1 cellular context compared by ENCODE assay signal in the genomic region with DNA sequence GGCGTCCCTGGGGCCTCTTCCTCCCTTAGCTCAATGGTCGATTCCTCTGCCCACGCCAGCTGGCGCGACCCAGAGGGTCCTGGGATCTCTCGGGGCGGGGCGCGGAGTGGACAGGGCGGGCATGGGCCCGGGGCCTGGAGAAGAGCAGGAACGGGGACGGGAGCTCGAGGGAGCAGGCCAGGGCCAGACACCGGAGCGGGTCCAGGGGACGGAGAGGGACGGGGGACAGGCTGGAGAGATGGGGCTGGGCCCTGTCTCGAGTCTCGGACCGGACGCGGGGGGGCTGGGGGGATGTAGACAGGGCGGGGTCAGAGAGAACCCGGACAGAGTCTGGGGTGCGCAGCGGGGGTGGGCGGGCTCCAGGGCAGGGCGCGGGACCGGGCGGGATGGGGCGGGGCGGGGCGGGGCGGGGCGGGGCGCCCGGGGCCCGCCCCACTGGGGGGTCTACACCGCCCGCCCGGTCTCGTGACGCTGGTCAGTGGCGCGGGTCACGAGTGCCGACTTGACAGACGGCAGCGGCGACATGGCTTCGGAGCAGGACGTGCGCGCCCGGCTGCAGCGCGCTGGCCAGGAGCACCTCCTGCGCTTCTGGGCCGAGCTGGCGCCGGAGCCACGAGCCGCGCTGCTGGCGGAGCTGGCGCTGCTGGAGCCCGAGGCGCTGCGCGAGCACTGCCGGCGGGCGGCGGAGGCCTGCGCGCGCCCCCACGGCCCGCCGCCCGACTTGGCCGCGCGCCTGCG.
TF ChIP-seq lines count a peak whose summit lies in the region.

A gene with protein sequence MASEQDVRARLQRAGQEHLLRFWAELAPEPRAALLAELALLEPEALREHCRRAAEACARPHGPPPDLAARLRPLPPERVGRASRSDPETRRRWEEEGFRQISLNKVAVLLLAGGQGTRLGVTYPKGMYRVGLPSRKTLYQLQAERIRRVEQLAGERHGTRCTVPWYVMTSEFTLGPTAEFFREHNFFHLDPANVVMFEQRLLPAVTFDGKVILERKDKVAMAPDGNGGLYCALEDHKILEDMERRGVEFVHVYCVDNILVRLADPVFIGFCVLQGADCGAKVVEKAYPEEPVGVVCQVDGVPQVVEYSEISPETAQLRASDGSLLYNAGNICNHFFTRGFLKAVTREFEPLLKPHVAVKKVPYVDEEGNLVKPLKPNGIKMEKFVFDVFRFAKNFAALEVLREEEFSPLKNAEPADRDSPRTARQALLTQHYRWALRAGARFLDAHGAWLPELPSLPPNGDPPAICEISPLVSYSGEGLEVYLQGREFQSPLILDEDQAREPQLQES (plus strand): TSS at position 508 of the 738 bp plus-strand sequence. CDS start 16 bp downstream, at position 524.

TF ChIP-seq in HepG2, 621 proteins besides CTCF, POLR2A, EP300 and RAD21 (continued from another document):
- TF ChIP-seq, protein P1, sequence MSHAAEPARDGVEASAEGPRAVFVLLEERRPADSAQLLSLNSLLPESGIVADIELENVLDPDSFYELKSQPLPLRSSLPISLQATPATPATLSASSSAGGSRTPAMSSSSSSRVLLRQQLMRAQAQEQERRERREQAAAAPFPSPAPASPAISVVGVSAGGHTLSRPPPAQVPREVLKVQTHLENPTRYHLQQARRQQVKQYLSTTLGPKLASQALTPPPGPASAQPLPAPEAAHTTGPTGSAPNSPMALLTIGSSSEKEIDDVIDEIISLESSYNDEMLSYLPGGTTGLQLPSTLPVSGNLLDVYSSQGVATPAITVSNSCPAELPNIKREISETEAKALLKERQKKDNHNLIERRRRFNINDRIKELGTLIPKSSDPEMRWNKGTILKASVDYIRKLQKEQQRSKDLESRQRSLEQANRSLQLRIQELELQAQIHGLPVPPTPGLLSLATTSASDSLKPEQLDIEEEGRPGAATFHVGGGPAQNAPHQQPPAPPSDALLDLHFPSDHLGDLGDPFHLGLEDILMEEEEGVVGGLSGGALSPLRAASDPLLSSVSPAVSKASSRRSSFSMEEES (CRISPR knock-in tag; IDR thresholded peaks at IDR 0.05), result peak; percentile 65; the same call in 1 of the 2 replicates
- TF ChIP-seq ZSCAN25 (CRISPR knock-in tag; IDR thresholded peaks at IDR 0.05), result peak; percentile 74; the same call in 1 of the 2 replicates
- TF ChIP-seq MTA1 (CRISPR knock-in tag; IDR thresholded peaks at IDR 0.05; ENCODE audit: borderline replicate concordance), result peak; percentile 39; the same call in 1 of the 2 replicates
- no peak for TF ChIP-seq ZBTB8A (CRISPR knock-in tag; IDR thresholded peaks at IDR 0.05; ENCODE audit: borderline replicate concordance, low read depth)
- no peak for TF ChIP-seq ERF (CRISPR knock-in tag; IDR thresholded peaks at IDR 0.05)
- TF ChIP-seq SRY (CRISPR knock-in tag; IDR thresholded peaks at IDR 0.05), result 0 out of 2 replicates have a peak, but pooled peaks have one; percentile 26
- TF ChIP-seq HNRNPLL (IDR thresholded peaks at IDR 0.05; ENCODE audit: low read depth, low read length, poor library complexity, severe bottlenecking), result peak; percentile 95
- TF ChIP-seq KLF9 (CRISPR knock-in tag; IDR thresholded peaks at IDR 0.05; ENCODE audit: low read depth), result no peak
- TF ChIP-seq ZZZ3 (CRISPR knock-in tag; IDR thresholded peaks at IDR 0.05; ENCODE audit: borderline replicate concordance), result no peak
- TF ChIP-seq TP53 (CRISPR knock-in tag; conservative IDR thresholded peaks at IDR 0.05), result no peak
- TF ChIP-seq HNRNPUL1 (IDR thresholded peaks at IDR 0.05; ENCODE audit: low read depth, low read length), result no peak
- no peak for TF ChIP-seq ZNF652 (CRISPR knock-in tag; IDR thresholded peaks at IDR 0.05; ENCODE audit: borderline replicate concordance, low read depth)
- TF ChIP-seq, protein P2, sequence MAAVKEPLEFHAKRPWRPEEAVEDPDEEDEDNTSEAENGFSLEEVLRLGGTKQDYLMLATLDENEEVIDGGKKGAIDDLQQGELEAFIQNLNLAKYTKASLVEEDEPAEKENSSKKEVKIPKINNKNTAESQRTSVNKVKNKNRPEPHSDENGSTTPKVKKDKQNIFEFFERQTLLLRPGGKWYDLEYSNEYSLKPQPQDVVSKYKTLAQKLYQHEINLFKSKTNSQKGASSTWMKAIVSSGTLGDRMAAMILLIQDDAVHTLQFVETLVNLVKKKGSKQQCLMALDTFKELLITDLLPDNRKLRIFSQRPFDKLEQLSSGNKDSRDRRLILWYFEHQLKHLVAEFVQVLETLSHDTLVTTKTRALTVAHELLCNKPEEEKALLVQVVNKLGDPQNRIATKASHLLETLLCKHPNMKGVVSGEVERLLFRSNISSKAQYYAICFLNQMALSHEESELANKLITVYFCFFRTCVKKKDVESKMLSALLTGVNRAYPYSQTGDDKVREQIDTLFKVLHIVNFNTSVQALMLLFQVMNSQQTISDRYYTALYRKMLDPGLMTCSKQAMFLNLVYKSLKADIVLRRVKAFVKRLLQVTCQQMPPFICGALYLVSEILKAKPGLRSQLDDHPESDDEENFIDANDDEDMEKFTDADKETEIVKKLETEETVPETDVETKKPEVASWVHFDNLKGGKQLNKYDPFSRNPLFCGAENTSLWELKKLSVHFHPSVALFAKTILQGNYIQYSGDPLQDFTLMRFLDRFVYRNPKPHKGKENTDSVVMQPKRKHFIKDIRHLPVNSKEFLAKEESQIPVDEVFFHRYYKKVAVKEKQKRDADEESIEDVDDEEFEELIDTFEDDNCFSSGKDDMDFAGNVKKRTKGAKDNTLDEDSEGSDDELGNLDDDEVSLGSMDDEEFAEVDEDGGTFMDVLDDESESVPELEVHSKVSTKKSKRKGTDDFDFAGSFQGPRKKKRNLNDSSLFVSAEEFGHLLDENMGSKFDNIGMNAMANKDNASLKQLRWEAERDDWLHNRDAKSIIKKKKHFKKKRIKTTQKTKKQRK (IDR thresholded peaks at IDR 0.05; ENCODE audit: low read length), result no peak
- TF ChIP-seq ZNF432 (CRISPR knock-in tag; IDR thresholded peaks at IDR 0.05; ENCODE audit: borderline replicate concordance), result no peak
- TF ChIP-seq ZNF644 (CRISPR knock-in tag; IDR thresholded peaks at IDR 0.05; ENCODE audit: low read depth), result no peak
- TF ChIP-seq, protein P3, sequence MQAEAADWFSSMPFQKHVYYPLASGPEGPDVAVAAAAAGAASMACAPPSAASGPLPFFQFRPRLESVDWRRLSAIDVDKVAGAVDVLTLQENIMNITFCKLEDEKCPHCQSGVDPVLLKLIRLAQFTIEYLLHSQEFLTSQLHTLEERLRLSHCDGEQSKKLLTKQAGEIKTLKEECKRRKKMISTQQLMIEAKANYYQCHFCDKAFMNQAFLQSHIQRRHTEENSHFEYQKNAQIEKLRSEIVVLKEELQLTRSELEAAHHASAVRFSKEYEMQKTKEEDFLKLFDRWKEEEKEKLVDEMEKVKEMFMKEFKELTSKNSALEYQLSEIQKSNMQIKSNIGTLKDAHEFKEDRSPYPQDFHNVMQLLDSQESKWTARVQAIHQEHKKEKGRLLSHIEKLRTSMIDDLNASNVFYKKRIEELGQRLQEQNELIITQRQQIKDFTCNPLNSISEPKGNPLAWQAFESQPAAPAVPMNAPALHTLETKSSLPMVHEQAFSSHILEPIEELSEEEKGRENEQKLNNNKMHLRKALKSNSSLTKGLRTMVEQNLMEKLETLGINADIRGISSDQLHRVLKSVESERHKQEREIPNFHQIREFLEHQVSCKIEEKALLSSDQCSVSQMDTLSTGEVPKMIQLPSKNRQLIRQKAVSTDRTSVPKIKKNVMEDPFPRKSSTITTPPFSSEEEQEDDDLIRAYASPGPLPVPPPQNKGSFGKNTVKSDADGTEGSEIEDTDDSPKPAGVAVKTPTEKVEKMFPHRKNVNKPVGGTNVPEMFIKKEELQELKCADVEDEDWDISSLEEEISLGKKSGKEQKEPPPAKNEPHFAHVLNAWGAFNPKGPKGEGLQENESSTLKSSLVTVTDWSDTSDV (CRISPR knock-in tag; IDR thresholded peaks at IDR 0.05), result 0 out of 2 replicates have a peak, but pooled peaks have one; percentile 69
- TF ChIP-seq MXD4 (CRISPR knock-in tag; IDR thresholded peaks at IDR 0.05), result 0 out of 2 replicates have a peak, but pooled peaks have one; percentile 18
- TF ChIP-seq, protein P4, sequence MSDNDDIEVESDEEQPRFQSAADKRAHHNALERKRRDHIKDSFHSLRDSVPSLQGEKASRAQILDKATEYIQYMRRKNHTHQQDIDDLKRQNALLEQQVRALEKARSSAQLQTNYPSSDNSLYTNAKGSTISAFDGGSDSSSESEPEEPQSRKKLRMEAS (IDR thresholded peaks at IDR 0.05), result peak; percentile 13; the same call in 1 of the 2 replicates
